8 cellular contexts compared by ENCODE assay signal in the genomic region with DNA sequence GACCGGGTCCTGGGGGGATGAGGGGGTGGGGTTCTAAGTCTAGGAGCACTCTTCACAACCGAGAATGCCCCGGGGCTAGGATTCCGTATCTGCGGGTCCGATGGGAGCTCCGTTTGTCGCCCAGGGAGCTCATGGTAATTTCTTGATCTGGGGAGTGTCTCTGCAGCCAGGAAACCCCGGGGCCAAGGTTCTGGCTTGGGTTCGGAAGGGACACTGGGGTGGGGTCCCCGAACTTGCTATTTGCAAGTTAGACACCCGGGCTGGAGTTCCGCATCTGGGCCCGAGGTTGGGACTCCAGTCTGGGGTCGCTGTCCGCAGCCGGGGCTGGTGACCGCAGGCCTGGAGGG. TPM values are rescaled to one million over a fixed set of nuclear protein-coding genes. Genes with fewer than 3 reads are reported as not detected.
DNase-seq lines count a peak whose midpoint lies in the region; ATAC-seq and TF ChIP-seq lines count a peak whose summit lies in the region.

No MANE protein-coding gene starts in this region.

- TF ChIP-seq CTCF in GM12875 (IDR thresholded peaks at IDR 0.05; ENCODE audit: borderline replicate concordance, insufficient read depth, low read depth, low read length) (no peak), cardiac fibroblast (IDR thresholded peaks at IDR 0.05; ENCODE audit: low read depth, low read length) (no peak)

- H3K36me3 ChIP-seq in muscle layer of duodenum (ENCODE audit: control insufficient read depth in 1 of 2, insufficient read depth in 2 of 2, low read length in 2 of 2) = peaks cover 0 to 8% of the 10 kb centered on the region in 2 donors

- no peak for DNase-seq in cardiac fibroblast (ENCODE audit: low read depth in 2 of 2)
- no peak for DNase-seq in activated effector memory CD4-positive, alpha-beta T cell treated with anti-CD3 and anti-CD28 coated beads, Interleukin-2, amount 50 U/mL, for 16 hours
- DNase-seq in HCEC 1CT = no peak
- no peak for DNase-seq in AML-193 (lab: John Stamatoyannopoulos, UW)

- peaks cover 15 to 28% (median 21%) of the 10 kb centered on the region in 3 donors for H3K4me1 Mint-ChIP-seq in IgD-negative memory B cell

- H3K4me3 ChIP-seq in GM12875 (ENCODE audit: low read depth, low read length) (peak overlapping the region; percentile 74), cardiac fibroblast (replicated peaks in 1 of 2; ENCODE audit: low read depth in 2 of 2, low read length in 2 of 2) (peak overlapping the region; percentile 94 to 96), muscle layer of duodenum (ENCODE audit: low read depth in 1 of 2, low read length in 2 of 2) (peak overlapping the region; percentile 81 to 92)

- no peak for ATAC-seq in HG02588 (IDR thresholded peaks at IDR 0.05; ENCODE audit: unreplicated experiment)

- H3K9me3 ChIP-seq in muscle layer of duodenum (ENCODE audit: control insufficient read depth in 1 of 2, low read length in 2 of 2) = no peaks in the 10 kb centered on the region

- H3K27me3 Mint-ChIP-seq in IgD-negative memory B cell = no peaks in the 10 kb centered on the region

- peaks cover 11 to 42% of the 10 kb centered on the region in 2 donors for H3K4me1 ChIP-seq in muscle layer of duodenum (ENCODE audit: control insufficient read depth in 1 of 2, insufficient read depth in 2 of 2, low read length in 2 of 2)

- H3K9me3 Mint-ChIP-seq in IgD-negative memory B cell = no peaks in the 10 kb centered on the region

- H3K36me3 Mint-ChIP-seq in IgD-negative memory B cell = no peaks in the 10 kb centered on the region

- peak overlapping the region; percentile 3 to 43 (median 33) for H3K27ac Mint-ChIP-seq in IgD-negative memory B cell

- peak overlapping the region; percentile 77 for H3K27ac ChIP-seq in muscle layer of duodenum (ENCODE audit: low read length)

- no peaks in the 10 kb centered on the region for H3K27me3 ChIP-seq in muscle layer of duodenum (ENCODE audit: low read depth, low read length)

- H3K4me3 Mint-ChIP-seq in IgD-negative memory B cell = peak overlapping the region; percentile 60 to 92 (median 88)

RNA-seq across cellular contexts. Expression of gene PEDS1, which starts 0.4 kb away (rescaled TPM):
- polyA plus RNA-seq in IgD-negative memory B cell = 18.9 TPM

RNA-seq across cellular contexts. Expression of gene CEBPB, which starts 37.5 kb away (rescaled TPM):
- polyA plus RNA-seq in IgD-negative memory B cell = 18.7 TPM

RNA-seq across cellular contexts. Expression of gene UBE2V1, which starts 40.2 kb away (rescaled TPM):
- polyA plus RNA-seq in IgD-negative memory B cell = 125 TPM
